10 cellular contexts compared by ENCODE assay signal in genomic region chr10:110036640-110037039, GRCh38.
DNase-seq lines count a peak whose midpoint lies in the region; ATAC-seq lines count a peak whose summit lies in the region.
"Had no signal": no experiment of that assay in that cellular context is flagged by ENCODE, and none has a peak within 500 bp of the region (broad histone marks: within the 10 kb centered on the region; RNA-seq: fewer than 3 reads in every experiment).

No MANE protein-coding gene starts in this region.

- peaks cover 90% of the 10 kb centered on the region for H3K4me1 Mint-ChIP-seq in stimulated activated naive CD8-positive, alpha-beta T cell treated with anti-CD3 and anti-CD28 coated beads, Interleukin-15, Interleukin-2, amounts not matched to agents 100 ng/mL and 50 ng/mL, for 24 hours (ENCODE audit: low read depth)
- peaks cover 68% of the 10 kb centered on the region for H3K4me1 Mint-ChIP-seq in stimulated activated naive CD8-positive, alpha-beta T cell treated with anti-CD3 and anti-CD28 coated beads, Interleukin-15, amount 100 ng/mL, for 72 hours

- no peaks in the 10 kb centered on the region for H3K9me3 Mint-ChIP-seq in stimulated activated naive CD8-positive, alpha-beta T cell treated with anti-CD3 and anti-CD28 coated beads, Interleukin-15, Interleukin-2, amounts not matched to agents 100 ng/mL and 50 ng/mL, for 24 hours
- no peaks in the 10 kb centered on the region for H3K9me3 Mint-ChIP-seq in stimulated activated naive CD8-positive, alpha-beta T cell treated with anti-CD3 and anti-CD28 coated beads, Interleukin-15, amount 100 ng/mL, for 72 hours

- H3K27ac Mint-ChIP-seq in stimulated activated naive CD8-positive, alpha-beta T cell treated with anti-CD3 and anti-CD28 coated beads, Interleukin-15, Interleukin-2, amounts not matched to agents 100 ng/mL and 50 ng/mL, for 24 hours = peak overlapping the region; percentile 46
- H3K27ac Mint-ChIP-seq in stimulated activated naive CD8-positive, alpha-beta T cell treated with anti-CD3 and anti-CD28 coated beads, Interleukin-15, amount 100 ng/mL, for 72 hours = peak overlapping the region in 1 of 2 donors; percentile 40

- no peak for DNase-seq in stimulated activated naive CD8-positive, alpha-beta T cell treated with anti-CD3 and anti-CD28 coated beads, Interleukin-15, Interleukin-2, amounts not matched to agents 100 U/mL and 50 U/mL, for 24 hours
- no peak for DNase-seq in stimulated activated naive CD8-positive, alpha-beta T cell treated with anti-CD3 and anti-CD28 coated beads, Interleukin-15, amount 100 ng/mL, for 72 hours
- no peak for DNase-seq in activated CD8-positive, alpha-beta memory T cell treated with anti-CD3 and anti-CD28 coated beads for 24 hours
- no peak for DNase-seq in nucleus accumbens (lab: John Stamatoyannopoulos, UW)
- DNase-seq in NCI-H128 (lab: John Stamatoyannopoulos, UW; ENCODE audit: unreplicated experiment) = no peak
- DNase-seq: foreskin melanocyte, NCI-H1694 treated with DMSO at 0.1 percent for 48 hours had no signal

- H3K36me3 Mint-ChIP-seq in stimulated activated naive CD8-positive, alpha-beta T cell treated with anti-CD3 and anti-CD28 coated beads, Interleukin-15, Interleukin-2, amounts not matched to agents 100 ng/mL and 50 ng/mL, for 24 hours (ENCODE audit: low read depth) = no peaks in the 10 kb centered on the region

- H3K4me3 Mint-ChIP-seq in stimulated activated naive CD8-positive, alpha-beta T cell treated with anti-CD3 and anti-CD28 coated beads, Interleukin-15, Interleukin-2, amounts not matched to agents 100 ng/mL and 50 ng/mL, for 24 hours = peak overlapping the region; percentile 17
- H3K4me3 Mint-ChIP-seq in stimulated activated naive CD8-positive, alpha-beta T cell treated with anti-CD3 and anti-CD28 coated beads, Interleukin-15, amount 100 ng/mL, for 72 hours = peak overlapping the region in 1 of 2 donors; percentile 33

- H3K27me3 Mint-ChIP-seq in stimulated activated naive CD8-positive, alpha-beta T cell treated with anti-CD3 and anti-CD28 coated beads, Interleukin-15, Interleukin-2, amounts not matched to agents 100 ng/mL and 50 ng/mL, for 24 hours = no peaks in the 10 kb centered on the region
- H3K27me3 Mint-ChIP-seq in stimulated activated naive CD8-positive, alpha-beta T cell treated with anti-CD3 and anti-CD28 coated beads, Interleukin-15, amount 100 ng/mL, for 72 hours = no peaks in the 10 kb centered on the region

- no peak for ATAC-seq in stimulated activated naive CD8-positive, alpha-beta T cell treated with anti-CD3 and anti-CD28 coated beads, Interleukin-15, Interleukin-2, amounts not matched to agents 100 U/mL and 50 U/mL, for 24 hours
- ATAC-seq in GM21737 (IDR thresholded peaks at IDR 0.05; ENCODE audit: unreplicated experiment) = peak; percentile 86
- ATAC-seq in HG03342 (IDR thresholded peaks at IDR 0.05; ENCODE audit: unreplicated experiment) = peak; percentile 86
- peak; percentile 55 for ATAC-seq in stimulated activated naive CD8-positive, alpha-beta T cell treated with anti-CD3 and anti-CD28 coated beads, Interleukin-15, amount 100 ng/mL, for 72 hours
